1 cellular context compared by ENCODE assay signal in genomic region chr12:46430340-46430948, GRCh38.
TF ChIP-seq lines count a peak whose summit lies in the region.

No MANE protein-coding gene starts in this region.

TF ChIP-seq in HepG2, 621 proteins besides CTCF, POLR2A, EP300 and RAD21 (continued from another document and continues in another):
- TF ChIP-seq, protein P1, sequence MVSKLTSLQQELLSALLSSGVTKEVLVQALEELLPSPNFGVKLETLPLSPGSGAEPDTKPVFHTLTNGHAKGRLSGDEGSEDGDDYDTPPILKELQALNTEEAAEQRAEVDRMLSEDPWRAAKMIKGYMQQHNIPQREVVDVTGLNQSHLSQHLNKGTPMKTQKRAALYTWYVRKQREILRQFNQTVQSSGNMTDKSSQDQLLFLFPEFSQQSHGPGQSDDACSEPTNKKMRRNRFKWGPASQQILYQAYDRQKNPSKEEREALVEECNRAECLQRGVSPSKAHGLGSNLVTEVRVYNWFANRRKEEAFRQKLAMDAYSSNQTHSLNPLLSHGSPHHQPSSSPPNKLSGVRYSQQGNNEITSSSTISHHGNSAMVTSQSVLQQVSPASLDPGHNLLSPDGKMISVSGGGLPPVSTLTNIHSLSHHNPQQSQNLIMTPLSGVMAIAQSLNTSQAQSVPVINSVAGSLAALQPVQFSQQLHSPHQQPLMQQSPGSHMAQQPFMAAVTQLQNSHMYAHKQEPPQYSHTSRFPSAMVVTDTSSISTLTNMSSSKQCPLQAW (CRISPR knock-in tag; IDR thresholded peaks at IDR 0.05) = peak; percentile 74; the same call in 1 of the 2 replicates
- TF ChIP-seq SIX4 (CRISPR knock-in tag; IDR thresholded peaks at IDR 0.05) (peak; percentile 90), SMC3 (IDR thresholded peaks at IDR 0.05; ENCODE audit: low read length) (peak; percentile 38), ELF1 (CRISPR knock-in tag; IDR thresholded peaks at IDR 0.05) (no peak), CBFB (CRISPR knock-in tag; IDR thresholded peaks at IDR 0.05) (0 out of 2 replicates have a peak, but pooled peaks have one; percentile 34), ZNF660 (CRISPR knock-in tag; IDR thresholded peaks at IDR 0.05; ENCODE audit: borderline replicate concordance, low read depth) (no peak), POGZ (CRISPR knock-in tag; IDR thresholded peaks at IDR 0.05) (peak; percentile 83), CENPX (CRISPR knock-in tag; IDR thresholded peaks at IDR 0.05) (no peak), PITX1 (CRISPR knock-in tag; IDR thresholded peaks at IDR 0.05) (peak; percentile 65), RXRB (CRISPR knock-in tag; IDR thresholded peaks at IDR 0.05; ENCODE audit: borderline replicate concordance) (peak; percentile 96), HOXA5 (CRISPR knock-in tag; IDR thresholded peaks at IDR 0.05) (peak; percentile 70), POLR2AphosphoS2 (IDR thresholded peaks at IDR 0.05; ENCODE audit: low read depth, low read length) (no peak), SIN3A (IDR thresholded peaks at IDR 0.05; ENCODE audit: borderline replicate concordance, low read depth, low read length) (no peak), IRF2 (CRISPR knock-in tag; IDR thresholded peaks at IDR 0.05) (peak; percentile 74; the same call in 1 of the 2 replicates), NKX3-1 (CRISPR knock-in tag; IDR thresholded peaks at IDR 0.05) (0 out of 2 replicates have a peak, but pooled peaks have one; percentile 16), DPF2 (CRISPR knock-in tag; IDR thresholded peaks at IDR 0.05; ENCODE audit: borderline replicate concordance, low read depth) (peak; percentile 58; the same call in 1 of the 2 replicates), KMT2A (CRISPR knock-in tag; IDR thresholded peaks at IDR 0.05) (no peak), SOX5 (CRISPR knock-in tag; IDR thresholded peaks at IDR 0.05; ENCODE audit: borderline replicate concordance) (peak; percentile 99), ZNF383 (CRISPR knock-in tag; IDR thresholded peaks at IDR 0.05; ENCODE audit: borderline replicate concordance) (no peak), FOXA1 (IDR thresholded peaks at IDR 0.05) (no peak), FOXA1 (CRISPR knock-in tag; IDR thresholded peaks at IDR 0.05) (peak; percentile 67), SMAD3 (CRISPR knock-in tag; IDR thresholded peaks at IDR 0.05) (peak; percentile 68), ERF (CRISPR knock-in tag; IDR thresholded peaks at IDR 0.05) (peak; percentile 63; the same call in 1 of the 2 replicates), ZBTB21 (CRISPR knock-in tag; IDR thresholded peaks at IDR 0.05) (no peak), HDAC2 (CRISPR knock-in tag; IDR thresholded peaks at IDR 0.05) (peak; percentile 89), ZNF44 (CRISPR knock-in tag; IDR thresholded peaks at IDR 0.05) (no peak), ZNF841 (CRISPR knock-in tag; IDR thresholded peaks at IDR 0.05; ENCODE audit: borderline replicate concordance) (no peak), KMT2B (CRISPR knock-in tag; IDR thresholded peaks at IDR 0.05) (peak; percentile 40; the same call in 1 of the 2 replicates), ZNF335 (CRISPR knock-in tag; IDR thresholded peaks at IDR 0.05) (peak; percentile 53; the same call in 1 of the 2 replicates), ZNF225 (CRISPR knock-in tag; IDR thresholded peaks at IDR 0.05) (no peak), CREB1 (IDR thresholded peaks at IDR 0.05) (no peak), CREB1 (CRISPR knock-in tag; IDR thresholded peaks at IDR 0.05) (peak; percentile 84), TCF7 (IDR thresholded peaks at IDR 0.05; ENCODE audit: low read depth) (peak; percentile 79), ISL2 (CRISPR knock-in tag; IDR thresholded peaks at IDR 0.05) (peak; percentile 84), TARDBP (CRISPR knock-in tag; IDR thresholded peaks at IDR 0.05) (peak; percentile 80; the same call in 1 of the 2 replicates), ZEB1 (IDR thresholded peaks at IDR 0.05; ENCODE audit: insufficient replicate concordance, low read depth) (peak; percentile 63), TMF1 (CRISPR knock-in tag; IDR thresholded peaks at IDR 0.05; ENCODE audit: low read depth) (no peak), FOXA3 (CRISPR knock-in tag; IDR thresholded peaks at IDR 0.05) (peak; percentile 91), FOXK1 (CRISPR knock-in tag; IDR thresholded peaks at IDR 0.05; ENCODE audit: borderline replicate concordance, low read depth) (peak; percentile 81; the same call in 1 of the 2 replicates), ATAD3A (CRISPR knock-in tag; IDR thresholded peaks at IDR 0.05) (no peak), PATZ1 (CRISPR knock-in tag; IDR thresholded peaks at IDR 0.05) (peak; percentile 42), ZNF598 (CRISPR knock-in tag; IDR thresholded peaks at IDR 0.05; ENCODE audit: borderline replicate concordance) (no peak), ZNF710 (CRISPR knock-in tag; IDR thresholded peaks at IDR 0.05; ENCODE audit: borderline replicate concordance) (peak; percentile 73; the same call in 1 of the 2 replicates), GATAD2A (CRISPR knock-in tag; IDR thresholded peaks at IDR 0.05) (peak; percentile 95), AGO1 (IDR thresholded peaks at IDR 0.05; ENCODE audit: low read depth, low read length, poor library complexity, severe bottlenecking) (no peak), SOX13 (IDR thresholded peaks at IDR 0.05) (peak; percentile 94), SOX13 (CRISPR knock-in tag; conservative IDR thresholded peaks at IDR 0.05 in 1 of 2, IDR thresholded peaks at IDR 0.05 in 1 of 2) (peak in 1 of 2 experiments; percentile 99; a peak in 2 of 4 replicates), ZNF614 (CRISPR knock-in tag; IDR thresholded peaks at IDR 0.05; ENCODE audit: borderline replicate concordance) (peak; percentile 40; the same call in 1 of the 2 replicates), ETV5 (CRISPR knock-in tag; IDR thresholded peaks at IDR 0.05; ENCODE audit: borderline replicate concordance) (peak; percentile 89; the same call in 1 of the 2 replicates), MEIS1 (CRISPR knock-in tag; IDR thresholded peaks at IDR 0.05; ENCODE audit: borderline replicate concordance) (0 out of 2 replicates have a peak, but pooled peaks have one; percentile 28), SKI (IDR thresholded peaks at IDR 0.05; ENCODE audit: partially characterized antibody) (peak; percentile 43), ZBTB1 (CRISPR knock-in tag; IDR thresholded peaks at IDR 0.05; ENCODE audit: borderline replicate concordance) (no peak), NCOA2 (CRISPR knock-in tag; IDR thresholded peaks at IDR 0.05) (peak; percentile 93)
- TF ChIP-seq, protein P2, sequence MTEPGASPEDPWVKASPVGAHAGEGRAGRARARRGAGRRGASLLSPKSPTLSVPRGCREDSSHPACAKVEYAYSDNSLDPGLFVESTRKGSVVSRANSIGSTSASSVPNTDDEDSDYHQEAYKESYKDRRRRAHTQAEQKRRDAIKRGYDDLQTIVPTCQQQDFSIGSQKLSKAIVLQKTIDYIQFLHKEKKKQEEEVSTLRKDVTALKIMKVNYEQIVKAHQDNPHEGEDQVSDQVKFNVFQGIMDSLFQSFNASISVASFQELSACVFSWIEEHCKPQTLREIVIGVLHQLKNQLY (CRISPR knock-in tag; IDR thresholded peaks at IDR 0.05) = peak; percentile 61
- TF ChIP-seq, protein P3, sequence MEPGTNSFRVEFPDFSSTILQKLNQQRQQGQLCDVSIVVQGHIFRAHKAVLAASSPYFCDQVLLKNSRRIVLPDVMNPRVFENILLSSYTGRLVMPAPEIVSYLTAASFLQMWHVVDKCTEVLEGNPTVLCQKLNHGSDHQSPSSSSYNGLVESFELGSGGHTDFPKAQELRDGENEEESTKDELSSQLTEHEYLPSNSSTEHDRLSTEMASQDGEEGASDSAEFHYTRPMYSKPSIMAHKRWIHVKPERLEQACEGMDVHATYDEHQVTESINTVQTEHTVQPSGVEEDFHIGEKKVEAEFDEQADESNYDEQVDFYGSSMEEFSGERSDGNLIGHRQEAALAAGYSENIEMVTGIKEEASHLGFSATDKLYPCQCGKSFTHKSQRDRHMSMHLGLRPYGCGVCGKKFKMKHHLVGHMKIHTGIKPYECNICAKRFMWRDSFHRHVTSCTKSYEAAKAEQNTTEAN (CRISPR knock-in tag; conservative IDR thresholded peaks at IDR 0.05) = peak; percentile 66; the same call in 1 of the 2 replicates
- TF ChIP-seq, protein P4, sequence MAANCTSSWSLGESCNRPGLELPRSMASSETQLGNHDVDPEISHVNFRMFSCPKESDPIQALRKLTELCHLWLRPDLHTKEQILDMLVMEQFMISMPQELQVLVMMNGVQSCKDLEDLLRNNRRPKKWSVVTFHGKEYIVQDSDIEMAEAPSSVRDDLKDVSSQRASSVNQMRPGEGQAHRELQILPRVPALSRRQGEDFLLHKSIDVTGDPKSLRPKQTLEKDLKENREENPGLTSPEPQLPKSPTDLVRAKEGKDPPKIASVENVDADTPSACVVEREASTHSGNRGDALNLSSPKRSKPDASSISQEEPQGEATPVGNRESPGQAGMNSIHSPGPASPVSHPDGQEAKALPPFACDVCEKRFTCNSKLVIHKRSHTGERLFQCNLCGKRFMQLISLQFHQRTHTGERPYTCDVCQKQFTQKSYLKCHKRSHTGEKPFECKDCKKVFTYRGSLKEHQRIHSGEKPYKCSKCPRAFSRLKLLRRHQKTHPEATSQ (CRISPR knock-in tag; IDR thresholded peaks at IDR 0.05; ENCODE audit: borderline replicate concordance) = no peak
- TF ChIP-seq, protein P5, sequence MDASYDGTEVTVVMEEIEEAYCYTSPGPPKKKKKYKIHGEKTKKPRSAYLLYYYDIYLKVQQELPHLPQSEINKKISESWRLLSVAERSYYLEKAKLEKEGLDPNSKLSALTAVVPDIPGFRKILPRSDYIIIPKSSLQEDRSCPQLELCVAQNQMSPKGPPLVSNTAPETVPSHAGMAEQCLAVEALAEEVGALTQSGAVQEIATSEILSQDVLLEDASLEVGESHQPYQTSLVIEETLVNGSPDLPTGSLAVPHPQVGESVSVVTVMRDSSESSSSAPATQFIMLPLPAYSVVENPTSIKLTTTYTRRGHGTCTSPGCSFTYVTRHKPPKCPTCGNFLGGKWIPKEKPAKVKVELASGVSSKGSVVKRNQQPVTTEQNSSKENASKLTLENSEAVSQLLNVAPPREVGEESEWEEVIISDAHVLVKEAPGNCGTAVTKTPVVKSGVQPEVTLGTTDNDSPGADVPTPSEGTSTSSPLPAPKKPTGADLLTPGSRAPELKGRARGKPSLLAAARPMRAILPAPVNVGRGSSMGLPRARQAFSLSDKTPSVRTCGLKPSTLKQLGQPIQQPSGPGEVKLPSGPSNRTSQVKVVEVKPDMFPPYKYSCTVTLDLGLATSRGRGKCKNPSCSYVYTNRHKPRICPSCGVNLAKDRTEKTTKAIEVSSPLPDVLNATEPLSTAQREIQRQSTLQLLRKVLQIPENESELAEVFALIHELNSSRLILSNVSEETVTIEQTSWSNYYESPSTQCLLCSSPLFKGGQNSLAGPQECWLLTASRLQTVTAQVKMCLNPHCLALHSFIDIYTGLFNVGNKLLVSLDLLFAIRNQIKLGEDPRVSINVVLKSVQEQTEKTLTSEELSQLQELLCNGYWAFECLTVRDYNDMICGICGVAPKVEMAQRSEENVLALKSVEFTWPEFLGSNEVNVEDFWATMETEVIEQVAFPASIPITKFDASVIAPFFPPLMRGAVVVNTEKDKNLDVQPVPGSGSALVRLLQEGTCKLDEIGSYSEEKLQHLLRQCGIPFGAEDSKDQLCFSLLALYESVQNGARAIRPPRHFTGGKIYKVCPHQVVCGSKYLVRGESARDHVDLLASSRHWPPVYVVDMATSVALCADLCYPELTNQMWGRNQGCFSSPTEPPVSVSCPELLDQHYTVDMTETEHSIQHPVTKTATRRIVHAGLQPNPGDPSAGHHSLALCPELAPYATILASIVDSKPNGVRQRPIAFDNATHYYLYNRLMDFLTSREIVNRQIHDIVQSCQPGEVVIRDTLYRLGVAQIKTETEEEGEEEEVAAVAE (CRISPR knock-in tag; IDR thresholded peaks at IDR 0.05; ENCODE audit: borderline replicate concordance) = peak; percentile 54; the same call in 1 of the 2 replicates
